ENCODE assay signal across 8 cellular contexts in the genomic region with DNA sequence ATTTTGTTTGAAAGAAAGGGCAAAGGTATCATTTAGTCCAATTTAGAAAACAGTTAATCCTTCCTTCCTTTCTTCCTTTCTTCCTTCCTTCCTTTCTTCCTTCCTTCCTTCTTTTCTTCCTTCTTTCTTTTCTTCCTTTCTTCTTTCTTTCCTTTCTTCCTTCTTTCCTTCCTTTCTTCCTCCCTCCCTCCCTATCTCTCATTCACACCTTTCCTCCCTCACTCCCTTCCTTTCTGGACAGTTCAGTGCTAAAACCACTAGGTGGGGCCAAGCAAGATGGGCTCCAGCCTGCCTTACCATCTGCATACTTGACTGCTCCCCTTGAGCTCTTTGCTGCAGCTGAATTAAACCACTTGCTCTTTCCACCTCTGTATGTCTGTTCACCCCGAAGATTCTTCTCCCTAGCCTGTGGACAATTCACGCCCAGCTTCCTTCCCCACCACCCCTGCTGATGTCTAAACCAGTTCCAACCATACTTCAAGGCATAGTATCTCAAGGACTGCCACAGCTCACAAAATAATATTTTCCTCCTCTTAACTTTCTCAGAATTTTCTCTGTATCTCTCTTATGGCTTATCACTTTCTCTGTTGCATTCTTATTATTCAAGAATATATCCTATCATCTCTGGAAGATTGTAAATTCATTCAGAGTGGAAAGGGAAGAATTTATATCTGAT.
DNase-seq lines count a peak whose midpoint lies in the region; ATAC-seq and TF ChIP-seq lines count a peak whose summit lies in the region.

No MANE protein-coding gene starts in this region.

- H3K4me3 ChIP-seq in choroid plexus epithelial cell (ENCODE audit: low read depth, low read length) (no peak overlapping the region), prostate gland (no peak overlapping the region)

- no peaks in the 10 kb centered on the region for H3K4me1 Mint-ChIP-seq in stimulated activated naive B cell treated with anti-CD40 and anti-IgM and Interleukin-4, amounts not matched to agents 10 μg/mL and 1 μg/mL and 100 μg/mL, for 72 hours

- H3K9me3 Mint-ChIP-seq in stimulated activated naive B cell treated with anti-CD40 and anti-IgM and Interleukin-4, amounts not matched to agents 10 μg/mL and 1 μg/mL and 100 μg/mL, for 72 hours = no peaks in the 10 kb centered on the region

- H3K27ac Mint-ChIP-seq in stimulated activated naive B cell treated with anti-CD40 and anti-IgM and Interleukin-4, amounts not matched to agents 10 μg/mL and 1 μg/mL and 100 μg/mL, for 72 hours = no peak overlapping the region

- H3K27ac ChIP-seq in prostate gland = no peak overlapping the region

- H3K27me3 ChIP-seq in prostate gland (replicated peaks; ENCODE audit: insufficient read depth) = no peaks in the 10 kb centered on the region

- no peaks in the 10 kb centered on the region for H3K36me3 Mint-ChIP-seq in stimulated activated naive B cell treated with anti-CD40 and anti-IgM and Interleukin-4, amounts not matched to agents 10 μg/mL and 1 μg/mL and 100 μg/mL, for 72 hours

- TF ChIP-seq CTCF in choroid plexus epithelial cell (conservative IDR thresholded peaks at IDR 0.05; ENCODE audit: low read depth, low read length) (peak; percentile 37), prostate gland (IDR thresholded peaks at IDR 0.05) (no peak)

- WGBS in prostate gland = 49% methylated on average over 2 of the region's 2 CpGs

- no peak for TF ChIP-seq POLR2A in prostate gland (IDR thresholded peaks at IDR 0.05)

- intact Hi-C loops in prostate gland (cut with DNase I) = no loop called here

- DNase-seq in AG20443 (ENCODE audit: low spot score) (peak; percentile 30), M059J (ENCODE audit: low read depth) (peak; percentile 2), choroid plexus epithelial cell (ENCODE audit: low read depth) (peak; percentile 2), NCI-H510A treated with DMSO at 0.1 percent for 48 hours (lab: John Stamatoyannopoulos, UW) (no peak), prostate gland (ENCODE audit: low spot score) (no peak)
- no peak for DNase-seq in stimulated activated naive B cell treated with anti-CD40 and anti-IgM and Interleukin-4, amounts not matched to agents 10 μg/mL and 1 μg/mL and 100 μg/mL, for 72 hours
- no peak for DNase-seq in stimulated activated naive CD8-positive, alpha-beta T cell treated with anti-CD3 and anti-CD28 coated beads, Interleukin-15, Interleukin-2, amounts not matched to agents 100 U/mL and 50 U/mL, for 24 hours

- no peaks in the 10 kb centered on the region for H3K27me3 Mint-ChIP-seq in stimulated activated naive B cell treated with anti-CD40 and anti-IgM and Interleukin-4, amounts not matched to agents 10 μg/mL and 1 μg/mL and 100 μg/mL, for 72 hours

- no peaks in the 10 kb centered on the region for H3K4me1 ChIP-seq in prostate gland (replicated peaks)

- peak; percentile 77 for ATAC-seq in GM18868 (IDR thresholded peaks at IDR 0.05; ENCODE audit: unreplicated experiment)
- ATAC-seq in stimulated activated naive B cell treated with anti-CD40 and anti-IgM and Interleukin-4, amounts not matched to agents 10 μg/mL and 1 μg/mL and 100 μg/mL, for 72 hours (replicated peaks) = peak; percentile 57 to 71
- ATAC-seq in stimulated activated naive CD8-positive, alpha-beta T cell treated with anti-CD3 and anti-CD28 coated beads, Interleukin-15, Interleukin-2, amounts not matched to agents 100 U/mL and 50 U/mL, for 24 hours = no peak

- H3K36me3 ChIP-seq in prostate gland = no peaks in the 10 kb centered on the region

- no peak overlapping the region for H3K4me3 Mint-ChIP-seq in stimulated activated naive B cell treated with anti-CD40 and anti-IgM and Interleukin-4, amounts not matched to agents 10 μg/mL and 1 μg/mL and 100 μg/mL, for 72 hours

- H3K9me3 ChIP-seq in prostate gland = no peaks in the 10 kb centered on the region

Comparison
In these comparisons a context has a peak if more than half of its experiments do, and no peak if none do; other contexts are left out.
1. DNase-seq: peak in AG20443 (single experiment), M059J (single experiment) and choroid plexus epithelial cell (single experiment); none in stimulated activated naive B cell treated with anti-CD40 and anti-IgM and Interleukin-4, amounts not matched to agents 10 μg/mL and 1 μg/mL and 100 μg/mL, for 72 hours (single experiment), NCI-H510A treated with DMSO at 0.1 percent for 48 hours (single experiment), prostate gland (single experiment) and stimulated activated naive CD8-positive, alpha-beta T cell treated with anti-CD3 and anti-CD28 coated beads, Interleukin-15, Interleukin-2, amounts not matched to agents 100 U/mL and 50 U/mL, for 24 hours (single experiment).